Comparison of ENCODE assay signal across 1 cellular context in genomic region chr17:31488264-31488981, GRCh38.
A peak's percentile ranks its signal among the peaks of the same experiment; 100 is the strongest.
TF ChIP-seq lines count a peak whose summit lies in the region.

No MANE protein-coding gene starts in this region.

TF ChIP-seq in K562, 482 proteins besides CTCF, POLR2A, EP300 and RAD21 (continued from another document and continues in another):
- TF ChIP-seq, protein P1, sequence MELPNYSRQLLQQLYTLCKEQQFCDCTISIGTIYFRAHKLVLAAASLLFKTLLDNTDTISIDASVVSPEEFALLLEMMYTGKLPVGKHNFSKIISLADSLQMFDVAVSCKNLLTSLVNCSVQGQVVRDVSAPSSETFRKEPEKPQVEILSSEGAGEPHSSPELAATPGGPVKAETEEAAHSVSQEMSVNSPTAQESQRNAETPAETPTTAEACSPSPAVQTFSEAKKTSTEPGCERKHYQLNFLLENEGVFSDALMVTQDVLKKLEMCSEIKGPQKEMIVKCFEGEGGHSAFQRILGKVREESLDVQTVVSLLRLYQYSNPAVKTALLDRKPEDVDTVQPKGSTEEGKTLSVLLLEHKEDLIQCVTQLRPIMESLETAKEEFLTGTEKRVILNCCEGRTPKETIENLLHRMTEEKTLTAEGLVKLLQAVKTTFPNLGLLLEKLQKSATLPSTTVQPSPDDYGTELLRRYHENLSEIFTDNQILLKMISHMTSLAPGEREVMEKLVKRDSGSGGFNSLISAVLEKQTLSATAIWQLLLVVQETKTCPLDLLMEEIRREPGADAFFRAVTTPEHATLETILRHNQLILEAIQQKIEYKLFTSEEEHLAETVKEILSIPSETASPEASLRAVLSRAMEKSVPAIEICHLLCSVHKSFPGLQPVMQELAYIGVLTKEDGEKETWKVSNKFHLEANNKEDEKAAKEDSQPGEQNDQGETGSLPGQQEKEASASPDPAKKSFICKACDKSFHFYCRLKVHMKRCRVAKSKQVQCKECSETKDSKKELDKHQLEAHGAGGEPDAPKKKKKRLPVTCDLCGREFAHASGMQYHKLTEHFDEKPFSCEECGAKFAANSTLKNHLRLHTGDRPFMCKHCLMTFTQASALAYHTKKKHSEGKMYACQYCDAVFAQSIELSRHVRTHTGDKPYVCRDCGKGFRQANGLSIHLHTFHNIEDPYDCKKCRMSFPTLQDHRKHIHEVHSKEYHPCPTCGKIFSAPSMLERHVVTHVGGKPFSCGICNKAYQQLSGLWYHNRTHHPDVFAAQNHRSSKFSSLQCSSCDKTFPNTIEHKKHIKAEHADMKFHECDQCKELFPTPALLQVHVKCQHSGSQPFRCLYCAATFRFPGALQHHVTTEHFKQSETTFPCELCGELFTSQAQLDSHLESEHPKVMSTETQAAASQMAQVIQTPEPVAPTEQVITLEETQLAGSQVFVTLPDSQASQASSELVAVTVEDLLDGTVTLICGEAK (IDR thresholded peaks at IDR 0.05): no peak
- TF ChIP-seq, protein P1 (CRISPR knock-in tag; IDR thresholded peaks at IDR 0.05): no peak
- TF ChIP-seq FOS (IDR thresholded peaks at IDR 0.05; ENCODE audit: extremely low read depth, insufficient read length) (no peak), ZFX (CRISPR knock-in tag; IDR thresholded peaks at IDR 0.05) (peak; percentile 20; the same call in 1 of the 2 replicates), TAL1 (IDR thresholded peaks at IDR 0.05) (no peak), CC2D1A (IDR thresholded peaks at IDR 0.05) (no peak), ZNF41 (CRISPR knock-in tag; conservative IDR thresholded peaks at IDR 0.05) (no peak), PTRF (tag; IDR thresholded peaks at IDR 0.05) (no peak), BRD4 (IDR thresholded peaks at IDR 0.05) (no peak), CCNT2 (IDR thresholded peaks at IDR 0.05; ENCODE audit: borderline replicate concordance, extremely low read depth, insufficient read length, low read depth, low read length) (no peak), CREB1 (IDR thresholded peaks at IDR 0.05) (no peak), CREB1 (CRISPR knock-in tag; IDR thresholded peaks at IDR 0.05) (no peak), ZNF584 (CRISPR knock-in tag; IDR thresholded peaks at IDR 0.05; ENCODE audit: low read depth) (no peak), U2AF1 (optimal IDR thresholded peaks at IDR 0.05; ENCODE audit: low read depth, low read length) (no peak), EP400 (IDR thresholded peaks at IDR 0.05) (no peak), CHD7 (IDR thresholded peaks at IDR 0.05; ENCODE audit: low read depth, low read length) (no peak), NCOA2 (IDR thresholded peaks at IDR 0.05; ENCODE audit: partially characterized antibody in 2 of 2) (no peak), ARID3A (IDR thresholded peaks at IDR 0.05; ENCODE audit: borderline replicate concordance, low read depth, low read length) (no peak), CTBP1 (IDR thresholded peaks at IDR 0.05; ENCODE audit: borderline replicate concordance) (peak; percentile 18; the same call in 1 of the 2 replicates), ZNF121 (CRISPR knock-in tag; conservative IDR thresholded peaks at IDR 0.05) (no peak), RB1 (IDR thresholded peaks at IDR 0.05; ENCODE audit: low read depth) (0 out of 2 replicates have a peak, but pooled peaks have one; percentile 40), HOMEZ (CRISPR knock-in tag; IDR thresholded peaks at IDR 0.05) (no peak), SRSF1 (IDR thresholded peaks at IDR 0.05; ENCODE audit: low read depth, low read length) (no peak)
